ENCODE assay signal across 1 cellular context in the genomic region with DNA sequence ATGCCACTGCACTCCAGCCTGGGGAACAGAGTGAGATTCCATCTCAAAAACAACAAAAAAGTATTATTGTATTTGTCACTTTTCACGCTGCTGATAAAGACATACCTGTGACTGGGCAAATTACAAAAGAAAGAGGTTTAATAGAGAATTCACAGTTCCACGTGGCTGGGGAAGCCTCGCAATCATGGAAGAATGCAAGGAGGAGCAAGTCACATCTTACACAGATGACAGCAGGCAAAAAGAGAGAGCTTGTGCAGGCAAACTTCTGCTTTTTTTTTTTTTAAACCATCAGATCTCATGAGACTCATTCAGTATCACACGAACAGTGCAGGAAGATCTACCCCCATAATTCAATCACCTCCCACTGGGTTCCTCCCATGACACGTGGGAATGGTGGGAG.
A peak's percentile ranks its signal among the peaks of the same experiment; 100 is the strongest.
TF ChIP-seq lines count a peak whose summit lies in the region.

No MANE protein-coding gene starts in this region.

TF ChIP-seq in HepG2, 621 proteins besides CTCF, POLR2A, EP300 and RAD21:
- TF ChIP-seq, protein P1, sequence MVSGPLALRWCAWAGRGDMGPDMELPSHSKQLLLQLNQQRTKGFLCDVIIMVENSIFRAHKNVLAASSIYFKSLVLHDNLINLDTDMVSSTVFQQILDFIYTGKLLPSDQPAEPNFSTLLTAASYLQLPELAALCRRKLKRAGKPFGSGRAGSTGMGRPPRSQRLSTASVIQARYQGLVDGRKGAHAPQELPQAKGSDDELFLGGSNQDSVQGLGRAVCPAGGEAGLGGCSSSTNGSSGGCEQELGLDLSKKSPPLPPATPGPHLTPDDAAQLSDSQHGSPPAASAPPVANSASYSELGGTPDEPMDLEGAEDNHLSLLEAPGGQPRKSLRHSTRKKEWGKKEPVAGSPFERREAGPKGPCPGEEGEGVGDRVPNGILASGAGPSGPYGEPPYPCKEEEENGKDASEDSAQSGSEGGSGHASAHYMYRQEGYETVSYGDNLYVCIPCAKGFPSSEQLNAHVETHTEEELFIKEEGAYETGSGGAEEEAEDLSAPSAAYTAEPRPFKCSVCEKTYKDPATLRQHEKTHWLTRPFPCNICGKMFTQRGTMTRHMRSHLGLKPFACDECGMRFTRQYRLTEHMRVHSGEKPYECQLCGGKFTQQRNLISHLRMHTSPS (CRISPR knock-in tag; IDR thresholded peaks at IDR 0.05; ENCODE audit: low read depth): no peak
- TF ChIP-seq ZNF431 (CRISPR knock-in tag; IDR thresholded peaks at IDR 0.05; ENCODE audit: borderline replicate concordance, low read depth): peak; percentile 88; the same call in 1 of the 2 replicates
